Comparison of ENCODE assay signal across 11 cellular contexts in genomic region chr18:73688851-73689659, GRCh38.
DNase-seq lines count a peak whose midpoint lies in the region; ATAC-seq lines count a peak whose summit lies in the region.
"Had no signal": no experiment of that assay in that cellular context is flagged by ENCODE, and none has a peak within 500 bp of the region (broad histone marks: within the 10 kb centered on the region; RNA-seq: fewer than 3 reads in every experiment).

No MANE protein-coding gene starts in this region.

- peak; percentile 50 for DNase-seq in GM04504 (ENCODE audit: low read depth)
- peak; percentile 77 for DNase-seq in RPMI7951 (ENCODE audit: low read depth)
- peak; percentile 66 for DNase-seq in islet precursor cell
- no peak for DNase-seq in HK-2 (ENCODE audit: unreplicated experiment)
- no peak for DNase-seq in KBM-7
- DNase-seq in activated CD4-positive, CD25-positive, alpha-beta regulatory T cell treated with anti-CD3 and anti-CD28 coated beads, Interleukin-2, amount 50 U/mL, for 72 hours, result no peak
- no peak for DNase-seq in GM19240 (ENCODE audit: insufficient read length, low spot score)
- DNase-seq: activated naive CD8-positive, alpha-beta T cell treated with anti-CD3 and anti-CD28 coated beads for 36 hours; naive thymus-derived CD4-positive, alpha-beta T cell; testis had no signal

- in situ Hi-C loops in KBM-7 (cut with MboI; ENCODE audit: low pct_unique_long_range_greater_than_20kb, low sequenced_read_pairs), result no loop called here

- peak; percentile 53 for ATAC-seq in HG02678 (IDR thresholded peaks at IDR 0.05; ENCODE audit: unreplicated experiment)
- ATAC-seq: naive thymus-derived CD4-positive, alpha-beta T cell had no signal

Comparison
In these comparisons a context has a peak if more than half of its experiments do, and no peak if none do; other contexts are left out.
1. DNase-seq: peak in GM04504 (single experiment), RPMI7951 (single experiment) and islet precursor cell (single experiment); none in HK-2 (single experiment), KBM-7 (single experiment), activated CD4-positive, CD25-positive, alpha-beta regulatory T cell treated with anti-CD3 and anti-CD28 coated beads, Interleukin-2, amount 50 U/mL, for 72 hours (single experiment) and GM19240 (single experiment).